Comparison of ENCODE assay signal across 24 cellular contexts in the genomic region with DNA sequence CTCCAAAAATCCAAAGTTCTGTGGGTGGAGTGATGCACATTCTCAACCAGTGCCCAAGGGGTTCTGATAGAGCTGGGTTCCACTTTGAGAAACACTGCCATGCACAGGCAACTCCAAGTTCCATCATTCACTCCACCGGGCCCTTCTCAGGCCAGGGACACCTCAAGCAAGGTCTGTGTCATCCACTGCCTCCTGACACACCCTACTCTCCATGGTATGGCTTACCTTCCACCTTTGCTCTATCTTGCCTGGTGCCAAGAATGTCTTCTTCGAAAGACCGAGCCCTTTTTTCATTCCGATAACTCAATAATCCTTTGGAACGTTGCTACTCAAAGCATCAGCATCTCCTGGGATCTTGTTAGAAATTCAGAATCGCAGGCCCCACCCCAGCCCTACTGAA.
DNase-seq lines count a peak whose midpoint lies in the region; ATAC-seq, FAIRE-seq and TF ChIP-seq lines count a peak whose summit lies in the region.
"Had no signal": no experiment of that assay in that cellular context is flagged by ENCODE, and none has a peak within 500 bp of the region (broad histone marks: within the 10 kb centered on the region; RNA-seq: fewer than 3 reads in every experiment).

No MANE protein-coding gene starts in this region.

- no peak overlapping the region for H3K4me3 Mint-ChIP-seq in activated CD8-positive, alpha-beta T cell treated with anti-CD3 and anti-CD28 coated beads, Interleukin-2, amount 10 ng/mL, durations not matched to agents 7 days and 5 days
- no peak overlapping the region for H3K4me3 Mint-ChIP-seq in activated CD8-positive, alpha-beta T cell treated with anti-CD3 and anti-CD28 coated beads for 36 hours
- H3K4me3 Mint-ChIP-seq in T-cell (no peak overlapping the region), memory B cell (no peak overlapping the region)
- no peak overlapping the region for H3K4me3 Mint-ChIP-seq in activated naive CD8-positive, alpha-beta T cell treated with anti-CD3 and anti-CD28 coated beads for 36 hours
- H3K4me3 Mint-ChIP-seq: CD8-positive, alpha-beta T cell had no signal

- H3K4me1 ChIP-seq in small intestine (ENCODE audit: control insufficient read depth in 2 of 2, insufficient read depth in 1 of 2, low read depth in 1 of 2, low read length in 1 of 2) (peaks cover 6 to 7% of the 10 kb centered on the region in 2 donors), HAP-1 (no peaks in the 10 kb centered on the region)

- in situ Hi-C loops in HAP-1 (cut with MboI; ENCODE audit: low sequenced_read_pairs): no loop called here

- no peak for ATAC-seq in activated CD8-positive, alpha-beta T cell treated with anti-CD3 and anti-CD28 coated beads, Interleukin-2, amount 10 ng/mL, durations not matched to agents 7 days and 5 days
- ATAC-seq in activated CD8-positive, alpha-beta T cell treated with anti-CD3 and anti-CD28 coated beads for 36 hours: no peak
- ATAC-seq in T-cell (replicated peaks in 1 of 4) (no peak), memory B cell (ENCODE audit: low read depth) (no peak)
- ATAC-seq: CD8-positive, alpha-beta T cell; PC-3 had no signal

- H3K36me3 Mint-ChIP-seq in activated CD8-positive, alpha-beta T cell treated with anti-CD3 and anti-CD28 coated beads, Interleukin-2, amount 10 ng/mL, durations not matched to agents 7 days and 5 days (ENCODE audit: low read depth): peaks cover 68% of the 10 kb centered on the region
- H3K36me3 Mint-ChIP-seq in activated CD8-positive, alpha-beta T cell treated with anti-CD3 and anti-CD28 coated beads for 36 hours (ENCODE audit: low read depth): peaks cover 19% of the 10 kb centered on the region
- peaks cover 57% of the 10 kb centered on the region for H3K36me3 Mint-ChIP-seq in T-cell
- peaks cover 30% of the 10 kb centered on the region for H3K36me3 Mint-ChIP-seq in memory B cell
- peaks cover 28% of the 10 kb centered on the region for H3K36me3 Mint-ChIP-seq in activated naive CD8-positive, alpha-beta T cell treated with anti-CD3 and anti-CD28 coated beads for 36 hours

- H3K27me3 ChIP-seq in small intestine (ENCODE audit: control insufficient read depth in 2 of 2, insufficient read depth in 2 of 2, low read length in 2 of 2) (no peaks in the 10 kb centered on the region), HAP-1 (ENCODE audit: low read depth) (no peaks in the 10 kb centered on the region)
- H3K27me3 ChIP-seq: BLaER1 treated with 17β-estradiol and CSF1 and Interleukin-3, amounts not matched to agents 10 nM and 100 nM; MG63 had no signal

- H3K4me3 ChIP-seq in small intestine (ENCODE audit: low read depth in 1 of 2, low read length in 2 of 2): no peak overlapping the region
- no peak overlapping the region for H3K4me3 ChIP-seq in HAP-1
- H3K4me3 ChIP-seq: BLaER1 treated with 17β-estradiol and CSF1 and Interleukin-3, amounts not matched to agents 10 nM and 100 nM; MG63 had no signal

- H3K9me3 ChIP-seq in small intestine (ENCODE audit: control insufficient read depth, low read depth) (no peaks in the 10 kb centered on the region), HAP-1 (no peaks in the 10 kb centered on the region; the same call in 1 of the 2 replicates)
- H3K9me3 ChIP-seq: MG63, SK-N-SH had no signal

- H3K27ac ChIP-seq in small intestine (ENCODE audit: low read depth in 1 of 2, low read length in 1 of 2): peak overlapping the region in 1 of 2 donors; percentile 27
- H3K27ac ChIP-seq: BLaER1 treated with 17β-estradiol and CSF1 and Interleukin-3, amounts not matched to agents 10 nM and 100 nM had no signal

- TF ChIP-seq CTCF in activated CD8-positive, alpha-beta T cell treated with anti-CD3 and anti-CD28 coated beads for 36 hours (IDR thresholded peaks at IDR 0.05): no peak

- no peak for DNase-seq in activated CD8-positive, alpha-beta T cell treated with anti-CD3 and anti-CD28 coated beads, Interleukin-2, amount 10 ng/mL, durations not matched to agents 7 days and 5 days
- DNase-seq in activated CD8-positive, alpha-beta T cell treated with anti-CD3 and anti-CD28 coated beads for 36 hours: no peak
- DNase-seq in T-cell: no peak
- no peak for DNase-seq in memory B cell (ENCODE audit: low spot score in 2 of 2)
- peak; percentile 73 for DNase-seq in small intestine
- no peak for DNase-seq in HAP-1 (ENCODE audit: low spot score in 2 of 2)
- DNase-seq in activated naive CD8-positive, alpha-beta T cell treated with anti-CD3 and anti-CD28 coated beads for 36 hours: no peak
- no peak for DNase-seq in NCI-H1105 (lab: John Stamatoyannopoulos, UW)
- DNase-seq: 8988T; CD8-positive, alpha-beta T cell; DND-41; KBM-7; MG63; NCI-H2029; NCI-H446; NCI-H524 treated with DMSO at 0.1 percent for 48 hours; NCI-H774; NK-92 treated with Interleukin-12 subunit alpha and Interleukin-12 subunit beta, amount 100 ng/mL, for 24 hours; PC-3; SK-N-SH had no signal

- H3K27me3 Mint-ChIP-seq in activated CD8-positive, alpha-beta T cell treated with anti-CD3 and anti-CD28 coated beads, Interleukin-2, amount 10 ng/mL, durations not matched to agents 7 days and 5 days (ENCODE audit: low read depth): no peaks in the 10 kb centered on the region
- no peaks in the 10 kb centered on the region for H3K27me3 Mint-ChIP-seq in activated CD8-positive, alpha-beta T cell treated with anti-CD3 and anti-CD28 coated beads for 36 hours
- H3K27me3 Mint-ChIP-seq in T-cell (no peaks in the 10 kb centered on the region), memory B cell (no peaks in the 10 kb centered on the region)
- H3K27me3 Mint-ChIP-seq in activated naive CD8-positive, alpha-beta T cell treated with anti-CD3 and anti-CD28 coated beads for 36 hours: no peaks in the 10 kb centered on the region

- intact Hi-C loops in activated CD8-positive, alpha-beta T cell treated with anti-CD3 and anti-CD28 coated beads for 36 hours (cut with micrococcal nuclease): no loop called here

- peaks cover 51% of the 10 kb centered on the region for H3K4me1 Mint-ChIP-seq in activated CD8-positive, alpha-beta T cell treated with anti-CD3 and anti-CD28 coated beads, Interleukin-2, amount 10 ng/mL, durations not matched to agents 7 days and 5 days (ENCODE audit: low read depth)
- peaks cover 28% of the 10 kb centered on the region for H3K4me1 Mint-ChIP-seq in activated CD8-positive, alpha-beta T cell treated with anti-CD3 and anti-CD28 coated beads for 36 hours (ENCODE audit: low read depth)
- H3K4me1 Mint-ChIP-seq in T-cell (peaks cover 31 to 64% (median 41%) of the 10 kb centered on the region in 3 donors), memory B cell (peaks cover 39% of the 10 kb centered on the region)
- H3K4me1 Mint-ChIP-seq in activated naive CD8-positive, alpha-beta T cell treated with anti-CD3 and anti-CD28 coated beads for 36 hours: peaks cover 24% of the 10 kb centered on the region

- POLR2A ChIA-PET in activated CD8-positive, alpha-beta T cell treated with anti-CD3 and anti-CD28 coated beads, Interleukin-2, amount 10 ng/mL, durations not matched to agents 7 days and 5 days (lab: Charles Lee): interaction anchor here (1.1 to 1.7 kb wide), 3 partner anchors 11 to 47 kb away, joined by 3 to 5 read pairs (median 5); no protein-coding TSS in a partner anchor
- POLR2A ChIA-PET in activated CD8-positive, alpha-beta T cell treated with anti-CD3 and anti-CD28 coated beads for 36 hours (lab: Charles Lee): interaction anchor here (1.0 to 2.6 kb wide), 3 partner anchors 8 to 58 kb away, joined by 4 to 10 read pairs (median 4); no protein-coding TSS in a partner anchor
- POLR2A ChIA-PET in T-cell (lab: Charles Lee): interaction anchor here (0.5 to 0.8 kb wide), 2 partner anchors 266 to 1793 kb away, joined by 3 to 7 read pairs; no protein-coding TSS in a partner anchor

- H3K27ac Mint-ChIP-seq in activated CD8-positive, alpha-beta T cell treated with anti-CD3 and anti-CD28 coated beads, Interleukin-2, amount 10 ng/mL, durations not matched to agents 7 days and 5 days: peak overlapping the region; percentile 12
- no peak overlapping the region for H3K27ac Mint-ChIP-seq in activated CD8-positive, alpha-beta T cell treated with anti-CD3 and anti-CD28 coated beads for 36 hours
- H3K27ac Mint-ChIP-seq in T-cell (peak overlapping the region; percentile 51 to 57), memory B cell (peak overlapping the region; percentile 4)
- no peak overlapping the region for H3K27ac Mint-ChIP-seq in activated naive CD8-positive, alpha-beta T cell treated with anti-CD3 and anti-CD28 coated beads for 36 hours
- H3K27ac Mint-ChIP-seq: CD8-positive, alpha-beta T cell had no signal

- no peak for FAIRE-seq in small intestine (lab: Jason Lieb, UNC)
- FAIRE-seq: GM18507, H54, HTR-8/SVneo had no signal

- H3K36me3 ChIP-seq in small intestine (ENCODE audit: control insufficient read depth in 2 of 2, insufficient read depth in 2 of 2, low read length in 2 of 2) (no peaks in the 10 kb centered on the region), HAP-1 (replicated peaks) (no peaks in the 10 kb centered on the region)
- H3K36me3 ChIP-seq: BLaER1 treated with 17β-estradiol and CSF1 and Interleukin-3, amounts not matched to agents 10 nM and 100 nM; MG63 had no signal

- 56 to 90% (median 62%) methylated on average over 6 of the region's 6 CpGs for WGBS in small intestine, 3 donors

- H3K9me3 Mint-ChIP-seq in activated CD8-positive, alpha-beta T cell treated with anti-CD3 and anti-CD28 coated beads, Interleukin-2, amount 10 ng/mL, durations not matched to agents 7 days and 5 days (ENCODE audit: insufficient read depth): no peaks in the 10 kb centered on the region
- peaks cover 9% of the 10 kb centered on the region for H3K9me3 Mint-ChIP-seq in activated CD8-positive, alpha-beta T cell treated with anti-CD3 and anti-CD28 coated beads for 36 hours
- H3K9me3 Mint-ChIP-seq in T-cell (no peaks in the 10 kb centered on the region), memory B cell (no peaks in the 10 kb centered on the region)
- peaks cover 13% of the 10 kb centered on the region for H3K9me3 Mint-ChIP-seq in activated naive CD8-positive, alpha-beta T cell treated with anti-CD3 and anti-CD28 coated beads for 36 hours
- H3K9me3 Mint-ChIP-seq: CD8-positive, alpha-beta T cell had no signal

- CTCF ChIA-PET in activated CD8-positive, alpha-beta T cell treated with anti-CD3 and anti-CD28 coated beads, Interleukin-2, amount 10 ng/mL, durations not matched to agents 7 days and 5 days (lab: Charles Lee): interaction anchor here (1.1 kb wide), 1 partner anchor 12 kb away, joined by 4 read pairs; no protein-coding TSS in a partner anchor
- CTCF ChIA-PET in activated CD8-positive, alpha-beta T cell treated with anti-CD3 and anti-CD28 coated beads for 36 hours (lab: Charles Lee): interaction anchor here (1.4 to 2.1 kb wide), 2 partner anchors 11 to 12 kb away, joined by 3 to 7 read pairs; no protein-coding TSS in a partner anchor
- CTCF ChIA-PET in T-cell (lab: Charles Lee): interaction anchor here in 1 of 2 donors (0.7 kb wide), 1 partner anchor 37 kb away, joined by 3 read pairs; no protein-coding TSS in a partner anchor

Comparison
In these comparisons a context has a peak if more than half of its experiments do, and no peak if none do; other contexts are left out.
1. H3K27ac Mint-ChIP-seq: peak in activated CD8-positive, alpha-beta T cell treated with anti-CD3 and anti-CD28 coated beads, Interleukin-2, amount 10 ng/mL, durations not matched to agents 7 days and 5 days (single experiment), T-cell (2 of 2) and memory B cell (single experiment); none in activated CD8-positive, alpha-beta T cell treated with anti-CD3 and anti-CD28 coated beads for 36 hours (single experiment) and activated naive CD8-positive, alpha-beta T cell treated with anti-CD3 and anti-CD28 coated beads for 36 hours (single experiment).